ENCODE assay signal across 8 cellular contexts in the genomic region with DNA sequence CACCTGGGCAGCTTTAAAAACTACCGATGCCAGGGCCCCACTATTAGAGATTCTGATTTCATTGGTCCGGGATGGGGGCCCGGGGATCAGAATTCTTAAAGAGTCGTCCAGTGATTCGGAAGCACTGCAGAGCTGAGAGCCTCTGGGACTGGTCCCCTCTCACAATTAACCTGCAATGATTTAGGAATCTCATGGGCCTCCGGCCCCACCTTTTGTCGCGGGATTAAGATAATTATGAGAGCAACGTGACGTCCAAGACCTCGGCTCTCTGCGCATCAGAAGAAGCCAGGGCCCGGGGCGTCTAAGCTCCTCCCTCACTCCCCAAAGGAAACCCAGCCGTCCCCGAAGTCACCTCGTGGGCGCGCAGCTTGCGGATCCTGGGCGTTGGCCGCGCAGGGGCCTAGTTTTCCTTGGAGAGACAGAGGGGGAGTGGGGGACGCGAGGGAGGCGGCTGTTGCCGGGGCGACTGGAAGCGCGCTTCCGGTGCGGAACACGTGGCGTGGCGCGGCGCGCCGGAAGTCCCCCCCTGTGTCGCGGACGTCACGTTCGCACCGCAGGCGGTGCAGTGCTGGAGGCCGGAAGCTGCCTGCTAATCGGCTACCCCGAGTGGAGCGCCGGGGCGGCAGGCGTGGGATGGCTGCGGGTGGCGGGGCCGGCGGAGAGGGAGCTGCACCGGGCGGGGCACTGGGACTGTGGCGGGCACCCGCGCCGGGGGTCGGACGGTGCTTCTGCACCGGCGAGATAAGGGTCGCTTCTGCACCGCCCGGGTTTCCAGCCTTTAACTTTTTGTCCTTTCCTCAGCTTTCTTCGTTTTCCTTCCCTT. TPM values are rescaled to one million over a fixed set of nuclear protein-coding genes. Genes with fewer than 3 reads are reported as not detected.
DNase-seq lines count a peak whose midpoint lies in the region; ATAC-seq, FAIRE-seq and TF ChIP-seq lines count a peak whose summit lies in the region.

A gene with protein sequence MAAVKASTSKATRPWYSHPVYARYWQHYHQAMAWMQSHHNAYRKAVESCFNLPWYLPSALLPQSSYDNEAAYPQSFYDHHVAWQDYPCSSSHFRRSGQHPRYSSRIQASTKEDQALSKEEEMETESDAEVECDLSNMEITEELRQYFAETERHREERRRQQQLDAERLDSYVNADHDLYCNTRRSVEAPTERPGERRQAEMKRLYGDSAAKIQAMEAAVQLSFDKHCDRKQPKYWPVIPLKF (minus strand): TSS at position 468 of the 823 bp plus-strand sequence. CDS start 8,414 bp downstream, outside the sequence.

- peak within 1 kb of the TSS; percentile 74 to 84 for H3K27ac ChIP-seq in kidney (ENCODE audit: low read depth in 2 of 2, low read length in 2 of 2)

- H3K4me1 ChIP-seq in kidney (ENCODE audit: control insufficient read depth in 1 of 2, insufficient read depth in 1 of 2, low read depth in 1 of 2, low read length in 2 of 2): peaks cover 0 to 5% of the 10 kb centered on the region in 2 donors

- H3K9ac ChIP-seq in kidney (ENCODE audit: low read length in 2 of 2): peak within 1 kb of the TSS; percentile 48 to 75

- no peaks in the 10 kb centered on the region for H3K36me3 ChIP-seq in kidney (ENCODE audit: control insufficient read depth in 1 of 2, insufficient read depth in 2 of 2, low read length in 2 of 2)

- no peak for TF ChIP-seq CTCF in kidney (IDR thresholded peaks at IDR 0.05; ENCODE audit: borderline replicate concordance, extremely low read depth, insufficient read depth)

- FAIRE-seq in kidney (lab: Jason Lieb, UNC): peak; percentile 3

- peak; percentile 86 for ATAC-seq in GM18907 (IDR thresholded peaks at IDR 0.05; ENCODE audit: unreplicated experiment)
- peak; percentile 90 for ATAC-seq in HG03175 (IDR thresholded peaks at IDR 0.05; ENCODE audit: unreplicated experiment)

- H3K4me3 ChIP-seq in kidney (ENCODE audit: low read length in 2 of 2): peak within 1 kb of the TSS; percentile 72 to 82

- intact Hi-C loops in kidney (cut with DNase I): loop anchor here (10.0 kb wide), 2 partner anchors 375 to 525 kb away; a partner anchor contains a TSS

- H3K9me3 ChIP-seq in kidney (ENCODE audit: control insufficient read depth in 1 of 2, low read length in 2 of 2): no peaks in the 10 kb centered on the region

- DNase-seq in AG08395 (ENCODE audit: low spot score) (peak; percentile 91), NCI-H345 treated with DMSO at 0.1 percent for 48 hours (lab: John Stamatoyannopoulos, UW; ENCODE audit: unreplicated experiment) (peak; percentile 72), cerebellar cortex (ENCODE audit: low spot score) (peak; percentile 86), kidney (peak; percentile 97)
- peak; percentile 89 for DNase-seq in activated CD4-positive, CD25-positive, alpha-beta regulatory T cell treated with anti-CD3 and anti-CD28 coated beads, Interleukin-2, amount 50 U/mL, for 72 hours
- peak; percentile 86 for DNase-seq in stimulated activated CD4-positive, alpha-beta T cell treated with anti-CD3 and anti-CD28 coated beads, Interleukin-15, amount 100 ng/mL, for 24 hours

RNA-seq across cellular contexts. Expression of the gene that starts here (rescaled TPM):
- 30.0 TPM for total RNA-seq in kidney
- polyA plus RNA-seq in kidney (ENCODE audit: insufficient read depth, low read depth, low replicate concordance): 25.4 TPM

Comparison
In these comparisons a context has a peak if more than half of its experiments do, and no peak if none do; other contexts are left out.
1. Peak in every context shown above with its lines: DNase-seq, ATAC-seq, H3K4me3 ChIP-seq and H3K27ac ChIP-seq.